In genomic region chr7:1902231-1902855, GRCh38 we compare ENCODE assay signal across 15 cellular contexts.
A peak's percentile ranks its signal among the peaks of the same experiment; 100 is the strongest.
DNase-seq lines count a peak whose midpoint lies in the region; ATAC-seq and TF ChIP-seq lines count a peak whose summit lies in the region.
"Had no signal": no experiment of that assay in that cellular context is flagged by ENCODE, and none has a peak within 500 bp of the region (broad histone marks: within the 10 kb centered on the region; RNA-seq: fewer than 3 reads in every experiment).

No MANE protein-coding gene starts in this region.

- no peaks in the 10 kb centered on the region for H3K27me3 ChIP-seq in BE2C
- H3K27me3 ChIP-seq: Peyer's patch had no signal

- no peak for TF ChIP-seq CTCF in BE2C (IDR thresholded peaks at IDR 0.05; ENCODE audit: low read depth, low read length)
- TF ChIP-seq CTCF in GM13976 (IDR thresholded peaks at IDR 0.05; ENCODE audit: borderline replicate concordance, control extremely low read depth, extremely low read depth, insufficient read depth, missing control alignments): no peak

- peaks cover 5% of the 10 kb centered on the region; the same call in 1 of the 2 replicates for H3K4me1 ChIP-seq in BE2C
- H3K4me1 ChIP-seq: Peyer's patch had no signal

- in situ Hi-C loops in GM13976 (cut with MboI; ENCODE audit: low sequenced_read_pairs, unreplicated experiment): no loop called here

- H3K4me1 Mint-ChIP-seq in T-helper 17 cell: peaks cover 6% of the 10 kb centered on the region
- H3K4me1 Mint-ChIP-seq in activated T-cell treated with anti-CD3 and anti-CD28 coated beads, Interleukin-2, amount 50 U/mL, for 4 hours (ENCODE audit: low read depth): no peaks in the 10 kb centered on the region

- peak; percentile 13 for DNase-seq in NCI-H2107 treated with DMSO at 0.1 percent for 48 hours (lab: John Stamatoyannopoulos, UW; ENCODE audit: unreplicated experiment)
- no peak for DNase-seq in NCI-H2107 (lab: John Stamatoyannopoulos, UW)
- peak; percentile 3 for DNase-seq in BE2C
- no peak for DNase-seq in T-helper 17 cell
- peak; percentile 70 for DNase-seq in posterior vena cava (ENCODE audit: low spot score)
- no peak for DNase-seq in activated T-cell treated with anti-CD3 and anti-CD28 coated beads, Interleukin-2, amount 50 U/mL, for 4 hours
- DNase-seq in effector CD4-positive, alpha-beta T cell: no peak
- DNase-seq in GM13976 (ENCODE audit: low spot score): no peak
- DNase-seq: Calu3, GF-D8, NCI-H1436 treated with DMSO at 0.1 percent for 48 hours, NCI-H2171 treated with DMSO at 0.1 percent for 48 hours, Peyer's patch, SIG-M5 had no signal

- H3K4me3 Mint-ChIP-seq in T-helper 17 cell: peak overlapping the region; percentile 41
- H3K4me3 Mint-ChIP-seq in activated T-cell treated with anti-CD3 and anti-CD28 coated beads, Interleukin-2, amount 50 U/mL, for 4 hours: no peak overlapping the region

- no peak overlapping the region for H3K27ac Mint-ChIP-seq in T-helper 17 cell

- no peaks in the 10 kb centered on the region; the same call in 1 of the 2 replicates for H3K36me3 ChIP-seq in BE2C
- H3K36me3 ChIP-seq: Peyer's patch had no signal

- no peak for ATAC-seq in T-helper 17 cell
- no peak for ATAC-seq in activated T-cell treated with anti-CD3 and anti-CD28 coated beads, Interleukin-2, amount 50 U/mL, for 4 hours
- ATAC-seq: K562 had no signal

- no peaks in the 10 kb centered on the region for H3K9me3 Mint-ChIP-seq in activated T-cell treated with anti-CD3 and anti-CD28 coated beads, Interleukin-2, amount 50 U/mL, for 4 hours

- H3K9me3 ChIP-seq in BE2C: no peaks in the 10 kb centered on the region
- no peaks in the 10 kb centered on the region for H3K9me3 ChIP-seq in T-helper 17 cell (ENCODE audit: control insufficient read depth, low read length, poor library complexity, severe bottlenecking)
- H3K9me3 ChIP-seq: Peyer's patch had no signal

- intact Hi-C loops in posterior vena cava (cut with DNase I): no loop called here

- H3K4me3 ChIP-seq in BE2C (ENCODE audit: low read depth, low read length): no peak overlapping the region
- H3K4me3 ChIP-seq: K562, Peyer's patch had no signal

- no peaks in the 10 kb centered on the region for H3K27me3 Mint-ChIP-seq in T-helper 17 cell
- no peaks in the 10 kb centered on the region for H3K27me3 Mint-ChIP-seq in activated T-cell treated with anti-CD3 and anti-CD28 coated beads, Interleukin-2, amount 50 U/mL, for 4 hours (ENCODE audit: low read depth)

- H3K36me3 Mint-ChIP-seq in T-helper 17 cell (ENCODE audit: low read depth): no peaks in the 10 kb centered on the region
- no peaks in the 10 kb centered on the region for H3K36me3 Mint-ChIP-seq in activated T-cell treated with anti-CD3 and anti-CD28 coated beads, Interleukin-2, amount 50 U/mL, for 4 hours (ENCODE audit: insufficient read depth)

Comparison
In these comparisons a context has a peak if more than half of its experiments do, and no peak if none do; other contexts are left out.
1. DNase-seq: peak in NCI-H2107 treated with DMSO at 0.1 percent for 48 hours (single experiment), BE2C (single experiment) and posterior vena cava (single experiment); none in NCI-H2107 (single experiment), T-helper 17 cell (0 of 3), activated T-cell treated with anti-CD3 and anti-CD28 coated beads, Interleukin-2, amount 50 U/mL, for 4 hours (single experiment), effector CD4-positive, alpha-beta T cell (single experiment) and GM13976 (single experiment).